ENCODE assay signal across 8 cellular contexts in the genomic region with DNA sequence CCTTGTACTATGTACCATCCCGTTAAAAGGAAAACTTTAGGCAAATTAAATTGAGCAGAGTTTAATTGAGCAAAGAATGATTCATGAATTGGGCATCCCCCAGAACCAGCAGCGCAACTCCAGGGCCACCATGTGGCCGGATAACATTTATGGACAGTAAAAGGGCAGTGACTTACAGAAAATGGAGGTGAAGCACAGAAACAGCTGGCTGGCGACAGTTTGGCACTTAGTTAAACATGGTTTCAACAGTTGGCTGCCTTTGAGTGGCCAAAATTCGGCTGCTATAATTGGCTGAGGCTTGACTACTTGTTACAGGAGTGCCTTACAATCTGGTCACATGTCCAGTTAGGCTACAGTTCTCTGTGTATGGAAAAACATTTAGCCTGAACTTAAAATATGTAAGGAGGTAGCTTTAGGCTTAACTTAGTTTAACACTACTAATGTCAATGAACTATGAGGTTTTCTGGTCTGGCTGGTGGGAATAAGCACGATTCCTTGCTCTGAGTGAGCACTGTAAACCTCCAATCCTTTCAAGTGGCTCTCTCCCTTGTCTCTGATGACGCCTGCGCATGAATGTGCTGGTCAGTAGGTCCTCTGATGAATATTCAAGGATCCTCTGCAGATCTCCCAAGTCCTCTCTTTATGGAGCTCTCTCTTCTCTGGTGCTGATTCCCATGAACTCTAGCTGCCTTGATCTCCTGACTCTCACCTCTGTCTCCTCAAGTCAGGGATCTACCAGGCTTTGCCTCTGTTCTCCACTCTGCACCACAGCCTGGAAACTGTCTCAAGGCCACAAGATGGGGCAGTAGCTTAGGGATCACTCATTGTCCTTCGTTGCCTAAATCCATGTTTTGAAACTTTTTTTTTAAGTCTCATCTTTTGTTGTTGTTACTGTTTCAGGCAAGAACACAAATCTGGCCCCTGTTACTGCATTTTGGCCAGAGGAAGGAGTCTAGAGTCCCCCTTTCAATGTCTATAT. TPM values are rescaled to one million over a fixed set of nuclear protein-coding genes. Genes with fewer than 3 reads are reported as not detected.
A peak's percentile ranks its signal among the peaks of the same experiment; 100 is the strongest.
DNase-seq lines count a peak whose midpoint lies in the region; ATAC-seq, FAIRE-seq and TF ChIP-seq lines count a peak whose summit lies in the region.

No MANE protein-coding gene starts in this region.

- no peak overlapping the region for H3K27ac ChIP-seq in cardiac muscle cell

- ATAC-seq in HG03378 (IDR thresholded peaks at IDR 0.05; ENCODE audit: unreplicated experiment): no peak

- no peaks in the 10 kb centered on the region for H3K4me1 ChIP-seq in cardiac muscle cell (ENCODE audit: low read depth)

- peak; percentile 55 for FAIRE-seq in TTC549 (lab: Jason Lieb, UNC)

- H3K9me3 ChIP-seq in cardiac muscle cell (ENCODE audit: low read depth): no peaks in the 10 kb centered on the region

- H3K4me3 ChIP-seq in cardiac muscle cell: no peak overlapping the region

- H3K36me3 ChIP-seq in cardiac muscle cell: no peaks in the 10 kb centered on the region

- peak; percentile 33 for DNase-seq in SKM-1 treated with dmso at 0.1 percent for 144 hours (lab: John Stamatoyannopoulos, UW; ENCODE audit: unreplicated experiment)
- DNase-seq in SKM-1 (lab: John Stamatoyannopoulos, UW; ENCODE audit: unreplicated experiment): no peak
- peak in 1 of 2 donors; percentile 86 for DNase-seq in cardiac muscle cell (ENCODE audit: low read depth in 1 of 2, low spot score in 1 of 2)
- DNase-seq in stromal cell of bone marrow (ENCODE audit: low read depth): peak; percentile 76
- no peak for DNase-seq in NCI-H1417 treated with DMSO at 0.1 percent for 48 hours (lab: John Stamatoyannopoulos, UW)
- DNase-seq in iPS-NIHi7 (ENCODE audit: extremely low spot score): no peak

- peak; percentile 67 for TF ChIP-seq CTCF in cardiac muscle cell (IDR thresholded peaks at IDR 0.05; ENCODE audit: low read depth, low read length)

- no peaks in the 10 kb centered on the region for H3K27me3 ChIP-seq in cardiac muscle cell

RNA-seq across cellular contexts. Expression of a gene that starts 24.4 kb away (rescaled TPM):
- 7.8 and 8.7 TPM in 2 replicates for total RNA-seq in cardiac muscle cell
- polyA plus RNA-seq in cardiac muscle cell: 27.7 and 43.8 TPM in 2 replicates

Comparison
In these comparisons a context has a peak if more than half of its experiments do, and no peak if none do; other contexts are left out.
1. DNase-seq: peak in SKM-1 treated with dmso at 0.1 percent for 144 hours (single experiment) and stromal cell of bone marrow (single experiment); none in SKM-1 (single experiment), NCI-H1417 treated with DMSO at 0.1 percent for 48 hours (single experiment) and iPS-NIHi7 (single experiment).